Comparison of ENCODE assay signal across 8 cellular contexts in the genomic region with DNA sequence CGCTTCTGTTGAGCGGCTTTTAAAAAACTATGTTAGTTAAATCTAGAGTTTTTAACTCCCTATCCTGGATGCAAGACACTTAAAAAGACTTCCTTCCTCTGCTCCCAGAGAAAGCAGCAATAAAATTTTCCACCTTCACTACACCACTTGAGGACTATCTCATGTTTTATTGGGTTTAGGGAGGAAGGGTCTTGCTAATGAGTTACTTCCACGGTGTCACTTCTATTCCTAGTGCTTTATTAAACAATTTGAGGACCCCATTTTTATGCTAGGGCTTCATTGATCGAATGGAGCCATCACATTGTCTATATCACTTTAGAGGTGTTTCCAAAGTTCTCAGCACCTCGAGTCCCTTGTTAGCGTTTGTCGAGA. TPM values are rescaled to one million over a fixed set of nuclear protein-coding genes. Genes with fewer than 3 reads are reported as not detected.
DNase-seq lines count a peak whose midpoint lies in the region; ATAC-seq and TF ChIP-seq lines count a peak whose summit lies in the region.

No MANE protein-coding gene starts in this region.

- H3K27me3 ChIP-seq in right atrium auricular region (no peaks in the 10 kb centered on the region), breast epithelium (no peaks in the 10 kb centered on the region), vagina (no peaks in the 10 kb centered on the region)

- peaks cover 4% of the 10 kb centered on the region for H3K27me3 Mint-ChIP-seq in mesothelial cell of epicardium (ENCODE audit: low read depth)

- no peaks in the 10 kb centered on the region for H3K36me3 Mint-ChIP-seq in mesothelial cell of epicardium

- H3K27ac ChIP-seq in right atrium auricular region, result peak overlapping the region; percentile 87
- peak overlapping the region; percentile 93 to 94 for H3K27ac ChIP-seq in breast epithelium
- peak overlapping the region; percentile 83 for H3K27ac ChIP-seq in vagina

- DNase-seq in right atrium auricular region (ENCODE audit: low spot score) (no peak), left ventricle myocardium superior (no peak), breast epithelium (ENCODE audit: low spot score in 2 of 2) (no peak), mesothelial cell of epicardium (ENCODE audit: low spot score in 2 of 2, unreplicated experiment in 2 of 2) (no peak), vagina (ENCODE audit: extremely low spot score in 2 of 2) (no peak), SHP77 (lab: John Stamatoyannopoulos, UW) (no peak), hypothalamus (lab: John Stamatoyannopoulos, UW) (no peak)

- ATAC-seq in left ventricle myocardium superior (no peak), HG03025 (IDR thresholded peaks at IDR 0.05; ENCODE audit: low FRiP score, unreplicated experiment) (no peak)

- H3K9me3 ChIP-seq in right atrium auricular region, result no peaks in the 10 kb centered on the region
- H3K9me3 ChIP-seq in breast epithelium, result no peaks in the 10 kb centered on the region
- no peaks in the 10 kb centered on the region for H3K9me3 ChIP-seq in vagina

- peaks cover 0 to 30% of the 10 kb centered on the region in 2 donors for H3K4me1 ChIP-seq in right atrium auricular region
- peaks cover 0 to 13% of the 10 kb centered on the region in 2 donors for H3K4me1 ChIP-seq in breast epithelium
- H3K4me1 ChIP-seq in vagina, result peaks cover 27% of the 10 kb centered on the region

- H3K4me3 ChIP-seq in right atrium auricular region, result peak overlapping the region; percentile 50 to 67
- peak overlapping the region; percentile 65 to 84 (median 73) for H3K4me3 ChIP-seq in breast epithelium
- H3K4me3 ChIP-seq in vagina, result peak overlapping the region; percentile 69 to 75

- H3K27ac Mint-ChIP-seq in mesothelial cell of epicardium, result peak overlapping the region; percentile 95

- intact Hi-C loops in left ventricle myocardium superior (cut with micrococcal nuclease), result no loop called here
- intact Hi-C loops in breast epithelium (cut with DNase I; ENCODE audit: low total_unique reads), result no loop called here
- intact Hi-C loops in vagina (cut with DNase I), result no loop called here

- H3K9me3 Mint-ChIP-seq in mesothelial cell of epicardium, result no peaks in the 10 kb centered on the region

- no peak for TF ChIP-seq CTCF in right atrium auricular region (IDR thresholded peaks at IDR 0.05)
- no peak for TF ChIP-seq CTCF in breast epithelium (IDR thresholded peaks at IDR 0.05)
- TF ChIP-seq CTCF in mesothelial cell of epicardium (IDR thresholded peaks at IDR 0.05; ENCODE audit: unreplicated experiment), result no peak
- no peak for TF ChIP-seq CTCF in vagina (IDR thresholded peaks at IDR 0.05)

- H3K4me1 Mint-ChIP-seq in mesothelial cell of epicardium, result peaks cover 33% of the 10 kb centered on the region

- H3K4me3 Mint-ChIP-seq in mesothelial cell of epicardium, result peak overlapping the region; percentile 82

- TF ChIP-seq POLR2A in breast epithelium (IDR thresholded peaks at IDR 0.05) (no peak), vagina (IDR thresholded peaks at IDR 0.05) (no peak)

- no peaks in the 10 kb centered on the region for H3K36me3 ChIP-seq in right atrium auricular region
- H3K36me3 ChIP-seq in breast epithelium, result no peaks in the 10 kb centered on the region
- no peaks in the 10 kb centered on the region for H3K36me3 ChIP-seq in vagina

RNA-seq across cellular contexts. Expression of a gene that starts 3.7 kb away (rescaled TPM):
- total RNA-seq in right atrium auricular region, result 10 to 100 TPM in 1 of 2 donors, 1 to 10 TPM in 1; 9.2 to 10.5 TPM
- 12.5 TPM for total RNA-seq in left ventricle myocardium superior
- total RNA-seq in breast epithelium, result 10 to 100 TPM; 12.0 to 24.7 (median 23.3) TPM
- 51.0 to 52.9 TPM (median 52.5 TPM) in 3 replicates for total RNA-seq in mesothelial cell of epicardium
- total RNA-seq in vagina, result 39.5 TPM
